Comparison of ENCODE assay signal across 17 cellular contexts in the genomic region with DNA sequence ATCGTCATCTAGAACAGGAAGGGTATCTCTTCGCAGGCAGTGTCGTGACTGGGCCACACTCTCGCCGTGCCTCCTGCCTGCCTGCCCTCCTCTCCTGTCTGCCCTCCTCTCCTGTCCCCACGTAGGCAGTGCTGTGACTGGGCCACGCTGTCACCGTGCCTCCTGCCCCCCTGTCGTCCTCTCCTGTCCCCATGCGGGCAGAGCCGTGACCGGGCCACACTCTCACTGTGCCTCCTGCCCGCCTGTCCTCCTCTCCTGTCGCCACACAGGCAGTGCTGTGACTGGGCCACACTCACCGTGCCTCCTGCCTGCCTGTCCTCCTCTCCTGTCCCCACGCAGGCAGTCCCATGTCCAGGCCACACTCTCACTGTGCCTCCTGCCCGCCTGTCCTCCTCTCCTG. TPM values are rescaled to one million over a fixed set of nuclear protein-coding genes. Genes with fewer than 3 reads are reported as not detected.
DNase-seq lines count a peak whose midpoint lies in the region; ATAC-seq and TF ChIP-seq lines count a peak whose summit lies in the region.
"Had no signal": no experiment of that assay in that cellular context is flagged by ENCODE, and none has a peak within 500 bp of the region (broad histone marks: within the 10 kb centered on the region; RNA-seq: fewer than 3 reads in every experiment).

No MANE protein-coding gene starts in this region.

- POLR2A ChIA-PET in MCF 10A (lab: Yijun Ruan, JAX): no interaction called here
- POLR2A ChIA-PET in activated CD8-positive, alpha-beta T cell treated with anti-CD3 and anti-CD28 coated beads, Interleukin-2, amount 10 ng/mL, durations not matched to agents 7 days and 5 days (lab: Charles Lee): no interaction called here

- no TSS peak for BruUV-seq in MCF 10A (replicated peaks; lab: Mats Ljungman, UMichigan)

- no peaks in the 10 kb centered on the region for H3K36me3 ChIP-seq in breast epithelium
- H3K36me3 ChIP-seq: BE2C had no signal

- H3K4me3 Mint-ChIP-seq in MCF 10A (ENCODE audit: unreplicated experiment) (no peak overlapping the region), memory B cell (no peak overlapping the region)
- no peak overlapping the region for H3K4me3 Mint-ChIP-seq in activated CD8-positive, alpha-beta T cell treated with anti-CD3 and anti-CD28 coated beads, Interleukin-2, amount 10 ng/mL, durations not matched to agents 7 days and 5 days
- H3K4me3 Mint-ChIP-seq: HFFc6 had no signal

- no peaks in the 10 kb centered on the region for H3K4me1 ChIP-seq in breast epithelium
- H3K4me1 ChIP-seq: BE2C had no signal

- no peak overlapping the region for H3K4me3 ChIP-seq in breast epithelium
- H3K4me3 ChIP-seq: GM23248 had no signal

- peak overlapping the region; percentile 60 for H3K27ac Mint-ChIP-seq in MCF 10A (ENCODE audit: low read depth, unreplicated experiment)
- H3K27ac Mint-ChIP-seq in activated CD8-positive, alpha-beta T cell treated with anti-CD3 and anti-CD28 coated beads, Interleukin-2, amount 10 ng/mL, durations not matched to agents 7 days and 5 days: no peak overlapping the region
- H3K27ac Mint-ChIP-seq in memory B cell: peak overlapping the region; percentile 5
- H3K27ac Mint-ChIP-seq: HFFc6 had no signal

- H3K4me1 Mint-ChIP-seq in MCF 10A (ENCODE audit: insufficient read depth, unreplicated experiment): no peaks in the 10 kb centered on the region
- H3K4me1 Mint-ChIP-seq in activated CD8-positive, alpha-beta T cell treated with anti-CD3 and anti-CD28 coated beads, Interleukin-2, amount 10 ng/mL, durations not matched to agents 7 days and 5 days (ENCODE audit: low read depth): peaks cover 12% of the 10 kb centered on the region
- peaks cover 4% of the 10 kb centered on the region for H3K4me1 Mint-ChIP-seq in memory B cell

- TF ChIP-seq POLR2A in breast epithelium (IDR thresholded peaks at IDR 0.05): no peak

- CTCF ChIA-PET in MCF 10A (lab: Yijun Ruan, JAX): interaction anchor here (0.6 to 1.1 kb wide), 4 partner anchors 69 to 96 kb away, joined by 3 to 5 read pairs (median 3); no protein-coding TSS in a partner anchor
- CTCF ChIA-PET in activated CD8-positive, alpha-beta T cell treated with anti-CD3 and anti-CD28 coated beads, Interleukin-2, amount 10 ng/mL, durations not matched to agents 7 days and 5 days (lab: Charles Lee): interaction anchor here (0.8 to 1.0 kb wide), 3 partner anchors 14 to 70 kb away, joined by 3 to 5 read pairs (median 3); no protein-coding TSS in a partner anchor

- no peaks in the 10 kb centered on the region for H3K9me3 ChIP-seq in breast epithelium
- H3K9me3 ChIP-seq: BE2C had no signal

- H3K36me3 Mint-ChIP-seq in MCF 10A (ENCODE audit: insufficient read depth, unreplicated experiment) (peaks cover 53% of the 10 kb centered on the region), memory B cell (peaks cover 32% of the 10 kb centered on the region)
- H3K36me3 Mint-ChIP-seq in activated CD8-positive, alpha-beta T cell treated with anti-CD3 and anti-CD28 coated beads, Interleukin-2, amount 10 ng/mL, durations not matched to agents 7 days and 5 days (ENCODE audit: low read depth): peaks cover 23% of the 10 kb centered on the region

- TF ChIP-seq CTCF in MCF 10A (IDR thresholded peaks at IDR 0.05; ENCODE audit: unreplicated experiment) (no peak), breast epithelium (IDR thresholded peaks at IDR 0.05) (no peak)

- no peak overlapping the region for H3K27ac ChIP-seq in breast epithelium
- H3K27ac ChIP-seq: GM23248, KMS-11 had no signal

- H3K9me3 Mint-ChIP-seq in MCF 10A (ENCODE audit: unreplicated experiment) (no peaks in the 10 kb centered on the region), memory B cell (no peaks in the 10 kb centered on the region)
- no peaks in the 10 kb centered on the region for H3K9me3 Mint-ChIP-seq in activated CD8-positive, alpha-beta T cell treated with anti-CD3 and anti-CD28 coated beads, Interleukin-2, amount 10 ng/mL, durations not matched to agents 7 days and 5 days (ENCODE audit: insufficient read depth)
- H3K9me3 Mint-ChIP-seq: CD4-positive, alpha-beta memory T cell; HFFc6 had no signal

- peak; percentile 23 for ATAC-seq in activated CD8-positive, alpha-beta T cell treated with anti-CD3 and anti-CD28 coated beads, Interleukin-2, amount 10 ng/mL, durations not matched to agents 7 days and 5 days
- ATAC-seq in memory B cell (ENCODE audit: low read depth) (no peak), HG02623 (IDR thresholded peaks at IDR 0.05; ENCODE audit: unreplicated experiment) (no peak), HG03378 (IDR thresholded peaks at IDR 0.05; ENCODE audit: unreplicated experiment) (no peak)

- no peaks in the 10 kb centered on the region for H3K27me3 Mint-ChIP-seq in MCF 10A (ENCODE audit: insufficient read depth, unreplicated experiment)
- no peaks in the 10 kb centered on the region for H3K27me3 Mint-ChIP-seq in activated CD8-positive, alpha-beta T cell treated with anti-CD3 and anti-CD28 coated beads, Interleukin-2, amount 10 ng/mL, durations not matched to agents 7 days and 5 days (ENCODE audit: low read depth)
- H3K27me3 Mint-ChIP-seq in memory B cell: no peaks in the 10 kb centered on the region
- H3K27me3 Mint-ChIP-seq: CD4-positive, alpha-beta memory T cell had no signal

- no peaks in the 10 kb centered on the region for H3K27me3 ChIP-seq in breast epithelium
- H3K27me3 ChIP-seq: BE2C had no signal

- intact Hi-C loops in MCF 10A (cut with micrococcal nuclease): loop anchor here (2.0 kb wide), 2 partner anchors 71 to 829 kb away; no protein-coding TSS in a partner anchor
- intact Hi-C loops in breast epithelium (cut with DNase I; ENCODE audit: low total_unique reads): no loop called here

- no peak for DNase-seq in MCF 10A (ENCODE audit: unreplicated experiment)
- no peak for DNase-seq in breast epithelium (ENCODE audit: low spot score in 2 of 2)
- no peak for DNase-seq in activated CD8-positive, alpha-beta T cell treated with anti-CD3 and anti-CD28 coated beads, Interleukin-2, amount 10 ng/mL, durations not matched to agents 7 days and 5 days
- DNase-seq in memory B cell (ENCODE audit: low spot score in 2 of 2): no peak
- DNase-seq in DMS153 (lab: John Stamatoyannopoulos, UW): no peak
- DNase-seq: BE2C; CD4-positive, alpha-beta memory T cell; GF-D8; GM23248; HFFc6; MM.1S; NCI-H1105; NCI-H1694 treated with DMSO at 0.1 percent for 48 hours; NCI-H69 had no signal

RNA-seq across cellular contexts. Expression of a gene that starts 51.4 kb away (rescaled TPM):
- total RNA-seq in MCF 10A (2022) (15.3 and 16.1 TPM in 2 replicates), breast epithelium (10 to 100 TPM; 12.3 to 28.2 (median 27.1) TPM)
- 10 to 100 TPM; 18.2 to 24.3 TPM for total RNA-seq in activated CD8-positive, alpha-beta T cell treated with anti-CD3 and anti-CD28 coated beads, Interleukin-2, amount 10 ng/mL, durations not matched to agents 7 days and 5 days
